13 cellular contexts compared by ENCODE assay signal in the genomic region with DNA sequence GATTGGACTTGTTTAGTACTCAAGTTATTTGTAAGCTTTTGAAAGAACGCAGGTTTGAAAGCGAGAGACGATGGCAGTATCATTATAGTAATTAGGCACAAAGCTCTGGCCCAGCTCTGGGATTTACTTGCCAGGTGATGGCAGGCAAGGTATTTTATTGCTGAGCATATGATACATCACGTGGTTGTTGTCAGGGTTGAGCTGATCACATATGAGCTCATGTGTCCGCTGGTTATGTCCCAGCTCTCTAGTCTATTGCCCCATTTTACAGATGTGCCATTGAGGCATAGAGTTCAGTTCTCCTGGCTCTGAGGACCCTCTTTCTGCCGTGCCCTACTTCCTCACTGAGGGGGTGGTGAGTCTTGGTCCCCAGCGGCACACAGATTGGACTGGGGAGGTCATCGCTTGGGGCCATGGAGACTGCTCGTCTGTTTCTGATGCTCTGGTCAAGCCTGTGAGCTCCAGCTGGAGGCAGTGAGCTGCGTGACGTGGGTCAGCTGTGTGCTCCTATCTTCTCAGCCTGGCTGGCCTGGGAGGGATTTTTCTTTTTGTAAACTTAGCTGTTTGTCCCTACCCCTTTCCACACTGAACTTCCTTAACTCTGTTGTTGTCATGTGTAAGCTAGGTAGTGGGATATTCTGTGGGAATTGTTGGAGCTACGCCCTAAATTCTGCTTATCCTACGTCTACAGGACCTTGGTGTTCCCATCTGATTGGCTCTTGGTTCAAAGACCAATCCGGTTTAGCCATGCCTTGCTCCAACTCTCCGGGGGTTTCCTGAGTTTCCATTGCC. TPM values are rescaled to one million over a fixed set of nuclear protein-coding genes. Genes with fewer than 3 reads are reported as not detected.
DNase-seq lines count a peak whose midpoint lies in the region; ATAC-seq and TF ChIP-seq lines count a peak whose summit lies in the region.
"Had no signal": no experiment of that assay in that cellular context is flagged by ENCODE, and none has a peak within 500 bp of the region (broad histone marks: within the 10 kb centered on the region; RNA-seq: fewer than 3 reads in every experiment).

No MANE protein-coding gene starts in this region.

- no peak for TF ChIP-seq EP300 in neural cell (conservative IDR thresholded peaks at IDR 0.05; ENCODE audit: poor library complexity, severe bottlenecking)

- TF ChIP-seq POLR2A in uterus (IDR thresholded peaks at IDR 0.05): no peak

- peak; percentile 39 for DNase-seq in Right ventricle myocardium inferior (ENCODE audit: missing footprints)
- DNase-seq in right atrium auricular region (ENCODE audit: low spot score): no peak
- no peak for DNase-seq in epithelial cell of proximal tubule (ENCODE audit: low read depth)
- peak; percentile 41 to 55 for DNase-seq in uterus
- DNase-seq in NK-92 treated with Interleukin-12 subunit alpha and Interleukin-12 subunit beta, amount 100 ng/mL, for 24 hours (lab: John Stamatoyannopoulos, UW): no peak
- no peak for DNase-seq in hippocampal formation (lab: John Stamatoyannopoulos, UW)
- no peak for DNase-seq in H4 (ENCODE audit: low spot score)
- DNase-seq: effector CD4-positive, alpha-beta T cell; NCI-H82; WERI-Rb-1 had no signal

- peaks cover 0 to 24% of the 10 kb centered on the region in 2 donors for H3K4me1 ChIP-seq in right atrium auricular region
- peaks cover 0 to 19% of the 10 kb centered on the region in 2 donors for H3K4me1 ChIP-seq in uterus
- H3K4me1 ChIP-seq: SJCRH30 had no signal

- H3K27me3 ChIP-seq in right atrium auricular region (peaks cover 0 to 10% of the 10 kb centered on the region in 2 donors), neural cell (ENCODE audit: insufficient read depth, low read depth, low read length) (peaks cover 29% of the 10 kb centered on the region), uterus (no peaks in the 10 kb centered on the region)
- H3K27me3 ChIP-seq: SJCRH30 had no signal

- TF ChIP-seq CTCF in right atrium auricular region (IDR thresholded peaks at IDR 0.05) (no peak), epithelial cell of proximal tubule (conservative IDR thresholded peaks at IDR 0.05; ENCODE audit: low read depth, low read length) (no peak), neural cell (IDR thresholded peaks at IDR 0.05; ENCODE audit: poor library complexity, severe bottlenecking) (no peak), uterus (IDR thresholded peaks at IDR 0.05) (no peak)

- H3K9ac ChIP-seq in neural cell (ENCODE audit: low read length): no peak overlapping the region

- TF ChIP-seq RAD21 in neural cell (conservative IDR thresholded peaks at IDR 0.05): no peak

- no peaks in the 10 kb centered on the region for H3K79me2 ChIP-seq in neural cell (replicated peaks; ENCODE audit: insufficient read depth, low read length)

- H3K4me3 ChIP-seq in right atrium auricular region (no peak overlapping the region), epithelial cell of proximal tubule (ENCODE audit: low read depth, low read length) (peak overlapping the region; percentile 88), neural cell (ENCODE audit: low read length) (peak overlapping the region; percentile 29), uterus (no peak overlapping the region)
- H3K4me3 ChIP-seq: SJCRH30 had no signal

- H3K9me3 ChIP-seq in right atrium auricular region (no peaks in the 10 kb centered on the region), neural cell (ENCODE audit: low read length) (no peaks in the 10 kb centered on the region), uterus (no peaks in the 10 kb centered on the region)
- H3K9me3 ChIP-seq: SJCRH30 had no signal

- no peaks in the 10 kb centered on the region for H3K9me2 ChIP-seq in neural cell (ENCODE audit: insufficient read depth, low read length)

- H4K20me1 ChIP-seq in neural cell (ENCODE audit: insufficient read depth): no peaks in the 10 kb centered on the region

- intact Hi-C loops in Right ventricle myocardium inferior (cut with DNase I): no loop called here
- intact Hi-C loops in uterus (cut with DNase I; ENCODE audit: low total_unique reads): no loop called here

- H3K36me3 ChIP-seq in right atrium auricular region (no peaks in the 10 kb centered on the region), neural cell (ENCODE audit: insufficient read depth, low read length) (no peaks in the 10 kb centered on the region), uterus (no peaks in the 10 kb centered on the region)
- H3K36me3 ChIP-seq: SJCRH30, WERI-Rb-1 had no signal

- peak; percentile 20 for ATAC-seq in Right ventricle myocardium inferior

- peaks cover 9% of the 10 kb centered on the region for H3F3A ChIP-seq in neural cell (ENCODE audit: insufficient read depth, low read length, poor library complexity, severe bottlenecking)

- peak overlapping the region; percentile 31 for H3K4me2 ChIP-seq in neural cell (ENCODE audit: low read length)

- H2AFZ ChIP-seq in neural cell (ENCODE audit: low read depth, low read length): no peak overlapping the region

- H3K27ac ChIP-seq in right atrium auricular region (peak overlapping the region in 1 of 2 donors; percentile 47), neural cell (ENCODE audit: low read length) (no peak overlapping the region), uterus (peak overlapping the region; percentile 81 to 89)
- H3K27ac ChIP-seq: SJCRH30, WERI-Rb-1 had no signal

TF ChIP-seq in neural cell, 6 proteins besides CTCF, POLR2A, EP300 and RAD21:
- TF ChIP-seq EZH2 (IDR thresholded peaks at IDR 0.05; ENCODE audit: borderline replicate concordance, insufficient read depth, low read length, poor library complexity, severe bottlenecking) (no peak), MXI1 (conservative IDR thresholded peaks at IDR 0.05; ENCODE audit: poor library complexity, severe bottlenecking) (no peak), POLR2AphosphoS5 (IDR thresholded peaks at IDR 0.05) (no peak), TAF1 (IDR thresholded peaks at IDR 0.05; ENCODE audit: low read depth) (no peak), SMC3 (conservative IDR thresholded peaks at IDR 0.05; ENCODE audit: poor library complexity) (no peak)
- TF ChIP-seq, protein P1, sequence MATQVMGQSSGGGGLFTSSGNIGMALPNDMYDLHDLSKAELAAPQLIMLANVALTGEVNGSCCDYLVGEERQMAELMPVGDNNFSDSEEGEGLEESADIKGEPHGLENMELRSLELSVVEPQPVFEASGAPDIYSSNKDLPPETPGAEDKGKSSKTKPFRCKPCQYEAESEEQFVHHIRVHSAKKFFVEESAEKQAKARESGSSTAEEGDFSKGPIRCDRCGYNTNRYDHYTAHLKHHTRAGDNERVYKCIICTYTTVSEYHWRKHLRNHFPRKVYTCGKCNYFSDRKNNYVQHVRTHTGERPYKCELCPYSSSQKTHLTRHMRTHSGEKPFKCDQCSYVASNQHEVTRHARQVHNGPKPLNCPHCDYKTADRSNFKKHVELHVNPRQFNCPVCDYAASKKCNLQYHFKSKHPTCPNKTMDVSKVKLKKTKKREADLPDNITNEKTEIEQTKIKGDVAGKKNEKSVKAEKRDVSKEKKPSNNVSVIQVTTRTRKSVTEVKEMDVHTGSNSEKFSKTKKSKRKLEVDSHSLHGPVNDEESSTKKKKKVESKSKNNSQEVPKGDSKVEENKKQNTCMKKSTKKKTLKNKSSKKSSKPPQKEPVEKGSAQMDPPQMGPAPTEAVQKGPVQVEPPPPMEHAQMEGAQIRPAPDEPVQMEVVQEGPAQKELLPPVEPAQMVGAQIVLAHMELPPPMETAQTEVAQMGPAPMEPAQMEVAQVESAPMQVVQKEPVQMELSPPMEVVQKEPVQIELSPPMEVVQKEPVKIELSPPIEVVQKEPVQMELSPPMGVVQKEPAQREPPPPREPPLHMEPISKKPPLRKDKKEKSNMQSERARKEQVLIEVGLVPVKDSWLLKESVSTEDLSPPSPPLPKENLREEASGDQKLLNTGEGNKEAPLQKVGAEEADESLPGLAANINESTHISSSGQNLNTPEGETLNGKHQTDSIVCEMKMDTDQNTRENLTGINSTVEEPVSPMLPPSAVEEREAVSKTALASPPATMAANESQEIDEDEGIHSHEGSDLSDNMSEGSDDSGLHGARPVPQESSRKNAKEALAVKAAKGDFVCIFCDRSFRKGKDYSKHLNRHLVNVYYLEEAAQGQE (IDR thresholded peaks at IDR 0.05; ENCODE audit: borderline replicate concordance): no peak

RNA-seq across cellular contexts. Expression of a gene that starts 2.2 kb away (rescaled TPM):
- not detected for total RNA-seq in Right ventricle myocardium inferior
- total RNA-seq in right atrium auricular region: not detected
- total RNA-seq in epithelial cell of proximal tubule: 3.1 and 6.9 TPM in 2 replicates
- polyA plus RNA-seq in neural cell: 0.51 and 1.0 TPM in 2 replicates
- polyA minus RNA-seq in neural cell: 0.81 TPM in 1 of 2 replicates, not detected in the other
- total RNA-seq in uterus: 10 to 100 TPM in 2 of 4 donors, 1 to 10 TPM in 2; 2.0 to 32.4 (median 9.7) TPM
- total RNA-seq in H4 (2014; rRNA removed; shearing (Covaris generic)): not detected in 2 replicates
- total RNA-seq: pulmonary artery endothelial cell, SJCRH30 had no signal

Comparison
In these comparisons a context has a peak if more than half of its experiments do, and no peak if none do; other contexts are left out.
1. DNase-seq: peak in Right ventricle myocardium inferior (single experiment) and uterus (2 of 2); none in right atrium auricular region (single experiment), epithelial cell of proximal tubule (single experiment), NK-92 treated with Interleukin-12 subunit alpha and Interleukin-12 subunit beta, amount 100 ng/mL, for 24 hours (single experiment), hippocampal formation (0 of 2) and H4 (single experiment).
2. H3K4me3 ChIP-seq: peak in epithelial cell of proximal tubule (single experiment) and neural cell (single experiment); none in right atrium auricular region (0 of 2) and uterus (0 of 2).